ENCODE assay signal across 8 cellular contexts in the genomic region with DNA sequence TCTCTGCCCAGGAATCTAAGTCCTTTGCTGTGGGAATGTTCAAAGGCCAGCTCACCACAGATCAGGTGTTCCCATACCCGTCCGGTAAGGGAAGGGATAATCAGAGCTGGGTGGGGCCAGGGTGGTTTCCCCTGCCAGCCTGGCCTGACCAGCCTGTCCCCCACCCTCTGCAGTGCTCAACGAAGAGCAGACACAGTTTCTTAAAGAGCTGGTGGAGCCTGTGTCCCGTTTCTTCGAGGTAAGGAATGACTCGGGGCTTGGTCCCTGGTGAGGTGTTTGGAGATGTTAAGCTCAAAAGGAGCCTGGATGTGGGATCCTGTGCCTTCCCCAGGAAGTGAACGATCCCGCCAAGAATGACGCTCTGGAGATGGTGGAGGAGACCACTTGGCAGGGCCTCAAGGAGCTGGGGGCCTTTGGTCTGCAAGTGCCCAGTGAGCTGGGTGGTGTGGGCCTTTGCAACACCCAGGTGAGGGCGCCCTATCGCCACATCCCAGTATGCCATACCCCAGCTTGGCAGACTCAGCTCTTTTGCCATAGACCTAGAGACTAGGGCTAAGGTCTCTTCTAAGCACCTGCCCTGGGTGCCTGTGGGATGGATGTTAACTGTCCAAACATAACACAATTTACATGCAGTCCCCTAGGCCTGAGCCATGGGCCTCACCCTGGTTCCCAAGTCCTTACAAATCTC.
DNase-seq lines count a peak whose midpoint lies in the region; ATAC-seq and TF ChIP-seq lines count a peak whose summit lies in the region.

No MANE protein-coding gene starts in this region.

- DNase-seq in DMS79 treated with DMSO at 0.1 percent for 48 hours (lab: John Stamatoyannopoulos, UW) (peak; percentile 14), T1000 (lab: John Stamatoyannopoulos, UW) (peak; percentile 51), cardiac fibroblast (ENCODE audit: low read depth in 2 of 2) (peak; percentile 69 to 76)
- DNase-seq in stimulated activated CD4-positive, alpha-beta T cell treated with anti-CD3 and anti-CD28 coated beads, Interleukin-4, amount 100 ng/mL, for 48 hours (ENCODE audit: low read depth in 2 of 2): peak; percentile 46 to 53

- peak overlapping the region; percentile 78 to 86 for H3K4me3 ChIP-seq in cardiac fibroblast (replicated peaks in 1 of 2; ENCODE audit: low read depth in 2 of 2, low read length in 2 of 2)

- H3K27me3 ChIP-seq in layer of hippocampus (ENCODE audit: control insufficient read depth, insufficient read depth, low read length): no peaks in the 10 kb centered on the region

- H3K27ac ChIP-seq in KOPT-K1 (ENCODE audit: low read depth, low read length, poor library complexity, severe bottlenecking) (peak overlapping the region; percentile 77), layer of hippocampus (ENCODE audit: low read depth, low read length) (peak overlapping the region; percentile 95)

- H3K36me3 ChIP-seq in KOPT-K1 (ENCODE audit: insufficient read depth, low read length): peaks cover 40% of the 10 kb centered on the region

- H3K9me3 ChIP-seq in KOPT-K1 (ENCODE audit: insufficient read depth, low read length, poor library complexity, severe bottlenecking): no peaks in the 10 kb centered on the region

- ATAC-seq in GM18907 (IDR thresholded peaks at IDR 0.05; ENCODE audit: unreplicated experiment) (no peak), HG02588 (IDR thresholded peaks at IDR 0.05; ENCODE audit: unreplicated experiment) (no peak)

- TF ChIP-seq CTCF in cardiac fibroblast (IDR thresholded peaks at IDR 0.05; ENCODE audit: low read depth, low read length): peak; percentile 53

Comparison
In these comparisons a context has a peak if more than half of its experiments do, and no peak if none do; other contexts are left out.
1. DNase-seq: peak in every context shown above with its lines; median percentile 72 in cardiac fibroblast; 51 in T1000; 50 in stimulated activated CD4-positive, alpha-beta T cell treated with anti-CD3 and anti-CD28 coated beads, Interleukin-4, amount 100 ng/mL, for 48 hours; 14 in DMS79 treated with DMSO at 0.1 percent for 48 hours.